ENCODE assay signal across 31 cellular contexts in the genomic region with DNA sequence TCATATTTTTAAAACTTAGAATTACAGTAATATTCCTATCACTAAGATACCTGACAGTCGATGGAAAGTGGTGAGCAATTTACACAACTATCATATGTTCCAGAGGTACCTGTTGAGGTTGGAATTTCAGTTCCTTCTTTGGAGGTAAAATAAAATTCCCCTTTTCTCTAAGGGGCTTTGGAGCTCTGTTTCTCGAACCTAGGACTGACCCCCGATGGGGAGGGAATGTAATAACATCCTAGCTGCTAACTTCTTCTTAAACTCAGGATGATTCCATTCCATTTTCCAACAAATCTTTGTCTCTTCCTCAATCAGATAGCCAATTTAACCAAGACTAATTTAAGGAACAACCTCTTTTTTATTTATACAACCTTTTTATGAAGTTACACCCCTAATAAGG.
"Had no signal": no experiment of that assay in that cellular context is flagged by ENCODE, and none has a peak within 500 bp of the region (broad histone marks: within the 10 kb centered on the region; RNA-seq: fewer than 3 reads in every experiment).

No MANE protein-coding gene starts in this region.

- H3K9me3 ChIP-seq: gastrocnemius medialis, psoas muscle, sigmoid colon, stomach, thyroid gland, upper lobe of left lung, vagina had no signal

- FAIRE-seq: bronchial epithelial cell, kidney had no signal

- H3K79me2 ChIP-seq: parathyroid adenoma had no signal

- H3K27me3 ChIP-seq: gastrocnemius medialis, sigmoid colon, stomach, thyroid gland, upper lobe of left lung, vagina had no signal

- H3K27me3 Mint-ChIP-seq: activated CD4-positive, alpha-beta T cell treated with anti-CD3 and anti-CD28 coated beads, Interleukin-2, amount 10 ng/mL, durations not matched to agents 24 days and 14 days; activated T-helper 17 cell treated with anti-CD3 and anti-CD28 coated beads, Interleukin-2, amount 50 U/mL, for 72 hours; dendritic cell treated with granulocyte-macrophage colony-stimulating factor and Interleukin-4, amounts not matched to agents 40 ng/mL and 50 ng/mL, for 4 days; stimulated activated memory B cell treated with anti-CD40 and anti-IgM and Interleukin-4, amounts not matched to agents 10 μg/mL and 1 μg/mL and 100 μg/mL, for 72 hours had no signal

- H3K36me3 Mint-ChIP-seq: activated CD4-positive, alpha-beta memory T cell treated with anti-CD3 and anti-CD28 coated beads for 36 hours; activated naive CD4-positive, alpha-beta T cell treated with anti-CD3 and anti-CD28 coated beads, Interleukin-2, amount 50 U/mL, for 72 hours; immature natural killer cell; naive thymus-derived CD8-positive, alpha-beta T cell; stimulated activated memory B cell treated with anti-CD40 and anti-IgM and Interleukin-4, amounts not matched to agents 10 μg/mL and 1 μg/mL and 100 μg/mL, for 72 hours had no signal

- H2AFZ ChIP-seq: parathyroid adenoma had no signal

- H3K4me3 ChIP-seq: gastrocnemius medialis, psoas muscle, sigmoid colon, smooth muscle cell, stomach, thyroid gland, upper lobe of left lung, vagina had no signal

- H3K27ac ChIP-seq: parathyroid adenoma, psoas muscle, sigmoid colon, stomach, thyroid gland, upper lobe of left lung, vagina had no signal

- ATAC-seq: activated naive CD4-positive, alpha-beta T cell treated with anti-CD3 and anti-CD28 coated beads, Interleukin-2, amount 50 U/mL, for 72 hours; activated T-cell treated with anti-CD3 and anti-CD28 coated beads, Interleukin-2, amount 50 U/mL, for 4 hours; activated T-helper 17 cell treated with anti-CD3 and anti-CD28 coated beads, Interleukin-2, amount 50 U/mL, for 72 hours; left colon; naive thymus-derived CD8-positive, alpha-beta T cell; psoas muscle; stimulated activated memory B cell treated with anti-CD40 and anti-IgM and Interleukin-4, amounts not matched to agents 10 μg/mL and 1 μg/mL and 100 μg/mL, for 72 hours had no signal

- H3K9ac ChIP-seq: parathyroid adenoma had no signal

- H3K4me1 ChIP-seq: parathyroid adenoma, psoas muscle, sigmoid colon, stomach, thyroid gland, upper lobe of left lung, vagina had no signal

- H3K4me3 Mint-ChIP-seq: activated CD4-positive, alpha-beta memory T cell treated with anti-CD3 and anti-CD28 coated beads for 36 hours; activated CD4-positive, alpha-beta T cell treated with anti-CD3 and anti-CD28 coated beads, Interleukin-2, amount 10 ng/mL, durations not matched to agents 24 days and 14 days; activated T-cell treated with anti-CD3 and anti-CD28 coated beads, Interleukin-2, amount 50 U/mL, for 4 hours; activated T-helper 17 cell treated with anti-CD3 and anti-CD28 coated beads, Interleukin-2, amount 50 U/mL, for 72 hours; central memory CD8-positive, alpha-beta T cell; dendritic cell treated with granulocyte-macrophage colony-stimulating factor and Interleukin-4, amounts not matched to agents 40 ng/mL and 50 ng/mL, for 4 days; immature natural killer cell; naive thymus-derived CD8-positive, alpha-beta T cell; neural crest cell; stimulated activated memory B cell treated with anti-CD40 and anti-IgM and Interleukin-4, amounts not matched to agents 10 μg/mL and 1 μg/mL and 100 μg/mL, for 72 hours had no signal

- DNase-seq: activated CD4-positive, alpha-beta memory T cell treated with anti-CD3 and anti-CD28 coated beads for 36 hours; activated CD4-positive, alpha-beta T cell treated with anti-CD3 and anti-CD28 coated beads, Interleukin-2, amount 10 ng/mL, durations not matched to agents 24 days and 14 days; activated CD4-positive, CD25-positive, alpha-beta regulatory T cell treated with anti-CD3 and anti-CD28 coated beads, Interleukin-2, amount 50 U/mL, for 72 hours; activated T-cell treated with anti-CD3 and anti-CD28 coated beads, Interleukin-2, amount 50 U/mL, for 4 hours; effector CD4-positive, alpha-beta T cell; gastrocnemius medialis; glutamatergic neuron; immature natural killer cell; kidney; left colon; mammary epithelial cell; naive thymus-derived CD8-positive, alpha-beta T cell; nucleus accumbens; psoas muscle; sigmoid colon; stimulated activated CD4-positive, alpha-beta T cell treated with anti-CD3 and anti-CD28 coated beads, Interleukin-1b, Interleukin-23, amount 100 ng/mL, for 48 hours; stimulated activated CD4-positive, alpha-beta T cell treated with anti-CD3 and anti-CD28 coated beads, Interleukin-4, amount 100 ng/mL, for 4 hours; stimulated activated CD8-positive, alpha-beta memory T cell treated with anti-CD3 and anti-CD28 coated beads, Interleukin-4, amount 100 ng/mL, for 48 hours; stomach; thyroid gland; upper lobe of left lung had no signal

- H3K4me1 Mint-ChIP-seq: activated CD4-positive, alpha-beta T cell treated with anti-CD3 and anti-CD28 coated beads, Interleukin-2, amount 10 ng/mL, durations not matched to agents 24 days and 14 days; activated T-helper 17 cell treated with anti-CD3 and anti-CD28 coated beads, Interleukin-2, amount 50 U/mL, for 72 hours; central memory CD8-positive, alpha-beta T cell; immature natural killer cell; naive thymus-derived CD8-positive, alpha-beta T cell; neural crest cell; stimulated activated memory B cell treated with anti-CD40 and anti-IgM and Interleukin-4, amounts not matched to agents 10 μg/mL and 1 μg/mL and 100 μg/mL, for 72 hours had no signal

- H3K36me3 ChIP-seq: gastrocnemius medialis, sigmoid colon, stomach, thyroid gland, upper lobe of left lung, vagina had no signal

- H3K9me3 Mint-ChIP-seq: activated CD4-positive, alpha-beta memory T cell treated with anti-CD3 and anti-CD28 coated beads for 36 hours; activated CD4-positive, alpha-beta T cell treated with anti-CD3 and anti-CD28 coated beads, Interleukin-2, amount 10 ng/mL, durations not matched to agents 24 days and 14 days; activated naive CD4-positive, alpha-beta T cell treated with anti-CD3 and anti-CD28 coated beads, Interleukin-2, amount 50 U/mL, for 72 hours; activated T-cell treated with anti-CD3 and anti-CD28 coated beads, Interleukin-2, amount 50 U/mL, for 4 hours; activated T-helper 17 cell treated with anti-CD3 and anti-CD28 coated beads, Interleukin-2, amount 50 U/mL, for 72 hours; central memory CD8-positive, alpha-beta T cell; dendritic cell treated with granulocyte-macrophage colony-stimulating factor and Interleukin-4, amounts not matched to agents 40 ng/mL and 50 ng/mL, for 4 days; immature natural killer cell; naive thymus-derived CD8-positive, alpha-beta T cell; neural crest cell; stimulated activated memory B cell treated with anti-CD40 and anti-IgM and Interleukin-4, amounts not matched to agents 10 μg/mL and 1 μg/mL and 100 μg/mL, for 72 hours had no signal

- H3K27ac Mint-ChIP-seq: activated CD4-positive, alpha-beta memory T cell treated with anti-CD3 and anti-CD28 coated beads for 36 hours; activated CD4-positive, alpha-beta T cell treated with anti-CD3 and anti-CD28 coated beads, Interleukin-2, amount 10 ng/mL, durations not matched to agents 24 days and 14 days; activated naive CD4-positive, alpha-beta T cell treated with anti-CD3 and anti-CD28 coated beads, Interleukin-2, amount 50 U/mL, for 72 hours; activated T-helper 17 cell treated with anti-CD3 and anti-CD28 coated beads, Interleukin-2, amount 50 U/mL, for 72 hours; dendritic cell treated with granulocyte-macrophage colony-stimulating factor and Interleukin-4, amounts not matched to agents 40 ng/mL and 50 ng/mL, for 4 days; immature natural killer cell; naive thymus-derived CD8-positive, alpha-beta T cell; stimulated activated memory B cell treated with anti-CD40 and anti-IgM and Interleukin-4, amounts not matched to agents 10 μg/mL and 1 μg/mL and 100 μg/mL, for 72 hours had no signal

- H3K4me2 ChIP-seq: smooth muscle cell had no signal
